In genomic region chr7:82268632-82269031, GRCh38 we compare ENCODE assay signal across 16 cellular contexts.
"Had no signal": no experiment of that assay in that cellular context is flagged by ENCODE, and none has a peak within 500 bp of the region (broad histone marks: within the 10 kb centered on the region; RNA-seq: fewer than 3 reads in every experiment).

No MANE protein-coding gene starts in this region.

- DNase-seq: effector memory CD4-positive, alpha-beta T cell; foreskin melanocyte; heart left ventricle; hippocampal formation; left colon; naive thymus-derived CD4-positive, alpha-beta T cell; stimulated activated CD4-positive, alpha-beta T cell treated with anti-CD3 and anti-CD28 coated beads, Interleukin-2, amount 100 ng/mL, for 24 hours; stimulated activated CD4-positive, alpha-beta T cell treated with anti-CD3 and anti-CD28 coated beads, Interleukin-4, amount 100 ng/mL, for 4 hours; stimulated activated naive CD4-positive, alpha-beta T cell; stomach; substantia nigra; transverse colon had no signal

- H3K36me3 Mint-ChIP-seq: naive thymus-derived CD4-positive, alpha-beta T cell had no signal

- ATAC-seq: heart left ventricle; left colon; naive thymus-derived CD4-positive, alpha-beta T cell; sciatic nerve had no signal

- H3K4me3 ChIP-seq: esophagus muscularis mucosa, heart left ventricle, skin epidermis, stomach, thoracic aorta, transverse colon had no signal

- H3K27ac Mint-ChIP-seq: naive thymus-derived CD4-positive, alpha-beta T cell had no signal

- H3K4me3 Mint-ChIP-seq: naive thymus-derived CD4-positive, alpha-beta T cell had no signal

- H3K27me3 Mint-ChIP-seq: naive thymus-derived CD4-positive, alpha-beta T cell had no signal

- H3K4me1 Mint-ChIP-seq: naive thymus-derived CD4-positive, alpha-beta T cell had no signal
